Comparison of ENCODE assay signal across 18 cellular contexts in the genomic region with DNA sequence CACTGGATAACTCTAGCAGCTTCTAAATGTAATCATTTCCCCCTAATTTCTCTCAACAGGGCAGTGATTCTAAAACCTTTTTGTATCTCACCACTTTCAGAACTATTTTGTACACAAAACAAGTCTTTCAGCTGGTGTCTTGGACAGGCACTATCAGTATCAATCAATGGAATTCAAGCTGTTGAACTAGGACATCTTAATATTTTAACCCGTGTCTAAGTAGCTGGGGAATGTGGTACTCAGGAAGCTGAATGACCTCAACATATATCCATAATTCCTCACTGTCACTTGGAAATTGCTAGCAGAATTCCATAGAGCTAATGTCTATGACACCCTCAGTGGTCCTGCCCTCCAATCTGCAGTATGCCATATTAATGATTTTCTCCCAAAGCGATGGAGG. TPM values are rescaled to one million over a fixed set of nuclear protein-coding genes. Genes with fewer than 3 reads are reported as not detected.
DNase-seq lines count a peak whose midpoint lies in the region; ATAC-seq and TF ChIP-seq lines count a peak whose summit lies in the region.
"Had no signal": no experiment of that assay in that cellular context is flagged by ENCODE, and none has a peak within 500 bp of the region (broad histone marks: within the 10 kb centered on the region; RNA-seq: fewer than 3 reads in every experiment).

No MANE protein-coding gene starts in this region.

- H3K4me1 ChIP-seq in mammary epithelial cell (ENCODE audit: insufficient read depth, low read length) (peaks cover 17% of the 10 kb centered on the region), Karpas-422 (ENCODE audit: low read length) (no peaks in the 10 kb centered on the region)
- H3K4me1 ChIP-seq: BLaER1, HAP-1 had no signal

- H3K9ac ChIP-seq in mammary epithelial cell (ENCODE audit: insufficient read depth, low read length) (no peak overlapping the region), Karpas-422 (ENCODE audit: low read length) (no peak overlapping the region)
- H3K9ac ChIP-seq: BLaER1 had no signal

- H3K27ac Mint-ChIP-seq in activated CD8-positive, alpha-beta T cell treated with anti-CD3 and anti-CD28 coated beads, Interleukin-2, amount 10 ng/mL, durations not matched to agents 7 days and 5 days: peak overlapping the region; percentile 27
- H3K27ac Mint-ChIP-seq in activated CD8-positive, alpha-beta T cell treated with anti-CD3 and anti-CD28 coated beads for 36 hours: no peak overlapping the region
- H3K27ac Mint-ChIP-seq: CD14-positive monocyte had no signal

- DNase-seq in activated CD8-positive, alpha-beta T cell treated with anti-CD3 and anti-CD28 coated beads, Interleukin-2, amount 10 ng/mL, durations not matched to agents 7 days and 5 days: no peak
- DNase-seq in activated CD8-positive, alpha-beta T cell treated with anti-CD3 and anti-CD28 coated beads for 36 hours: no peak
- DNase-seq in HCEC 1CT (peak; percentile 25), mammary epithelial cell (no peak), Karpas-422 (no peak), NCI-H2171 treated with DMSO at 0.1 percent for 48 hours (lab: John Stamatoyannopoulos, UW) (no peak)
- DNase-seq: Calu3; CD4-positive, alpha-beta memory T cell; DMS 273 treated with DMSO at 0.1 percent for 48 hours; DMS53; DND-41; GDM1 had no signal

- no peaks in the 10 kb centered on the region for H3K27me3 ChIP-seq in mammary epithelial cell (ENCODE audit: insufficient read depth, low read length)
- H3K27me3 ChIP-seq in Karpas-422 (ENCODE audit: low read length): no peaks in the 10 kb centered on the region
- H3K27me3 ChIP-seq: BLaER1 had no signal

- H2AFZ ChIP-seq in mammary epithelial cell (ENCODE audit: low read depth, low read length): no peak overlapping the region
- no peak overlapping the region for H2AFZ ChIP-seq in Karpas-422 (ENCODE audit: low read length)

- TSS peak; percentile 11 for BruUV-seq in mammary epithelial cell (replicated peaks; lab: Mats Ljungman, UMichigan)

- dilution Hi-C loops in mammary epithelial cell (cut with HindIII; ENCODE audit: low sequenced_read_pairs): no loop called here

- H4K20me1 ChIP-seq in mammary epithelial cell (ENCODE audit: insufficient read depth, low read length) (no peaks in the 10 kb centered on the region), Karpas-422 (ENCODE audit: insufficient read depth, low read depth, low read length) (no peaks in the 10 kb centered on the region)
- H4K20me1 ChIP-seq: BLaER1 had no signal

- WGBS in mammary epithelial cell (ENCODE audit: low coverage, missing lambda C conversion rate): 100% methylated on average over 2 of the region's 2 CpGs

- H3K27ac ChIP-seq in mammary epithelial cell (ENCODE audit: insufficient read depth, low read depth, low read length): no peak overlapping the region
- no peak overlapping the region for H3K27ac ChIP-seq in Karpas-422 (ENCODE audit: low read length)
- H3K27ac ChIP-seq: 22Rv1, A549, BLaER1 had no signal

- intact Hi-C loops in activated CD8-positive, alpha-beta T cell treated with anti-CD3 and anti-CD28 coated beads for 36 hours (cut with micrococcal nuclease): loop anchor here (10.0 kb wide), 2 partner anchors 861 to 951 kb away; no protein-coding TSS in a partner anchor
- intact Hi-C loops in mammary epithelial cell (cut with micrococcal nuclease): loop anchor here (2.0 to 5.0 kb wide), 5 partner anchors 29 to 859 kb away; partner anchors contain the start of gene AIG1

- POLR2A ChIA-PET in activated CD8-positive, alpha-beta T cell treated with anti-CD3 and anti-CD28 coated beads, Interleukin-2, amount 10 ng/mL, durations not matched to agents 7 days and 5 days (lab: Charles Lee): interaction anchor here (1.1 to 1.3 kb wide), 2 partner anchors 11 to 480 kb away, joined by 3 read pairs; no protein-coding TSS in a partner anchor
- POLR2A ChIA-PET in activated CD8-positive, alpha-beta T cell treated with anti-CD3 and anti-CD28 coated beads for 36 hours (lab: Charles Lee): no interaction called here

- no peaks in the 10 kb centered on the region for H3K4me1 Mint-ChIP-seq in activated CD8-positive, alpha-beta T cell treated with anti-CD3 and anti-CD28 coated beads, Interleukin-2, amount 10 ng/mL, durations not matched to agents 7 days and 5 days (ENCODE audit: low read depth)
- peaks cover under 1% of the 10 kb centered on the region for H3K4me1 Mint-ChIP-seq in activated CD8-positive, alpha-beta T cell treated with anti-CD3 and anti-CD28 coated beads for 36 hours (ENCODE audit: low read depth)
- H3K4me1 Mint-ChIP-seq: CD14-positive monocyte; CD4-positive, alpha-beta memory T cell had no signal

- no peaks in the 10 kb centered on the region for H3K9me2 ChIP-seq in Karpas-422 (replicated peaks; ENCODE audit: insufficient read depth, low read length)

- no peaks in the 10 kb centered on the region for H3K9me3 Mint-ChIP-seq in activated CD8-positive, alpha-beta T cell treated with anti-CD3 and anti-CD28 coated beads, Interleukin-2, amount 10 ng/mL, durations not matched to agents 7 days and 5 days (ENCODE audit: insufficient read depth)
- H3K9me3 Mint-ChIP-seq in activated CD8-positive, alpha-beta T cell treated with anti-CD3 and anti-CD28 coated beads for 36 hours: no peaks in the 10 kb centered on the region
- H3K9me3 Mint-ChIP-seq: CD14-positive monocyte; CD4-positive, alpha-beta memory T cell had no signal

- H3K4me2 ChIP-seq in mammary epithelial cell (ENCODE audit: insufficient read depth, low read depth, low read length) (no peak overlapping the region), Karpas-422 (ENCODE audit: low read depth, low read length, poor library complexity, severe bottlenecking) (no peak overlapping the region)
- H3K4me2 ChIP-seq: A549, BLaER1 had no signal

- CTCF ChIA-PET in activated CD8-positive, alpha-beta T cell treated with anti-CD3 and anti-CD28 coated beads, Interleukin-2, amount 10 ng/mL, durations not matched to agents 7 days and 5 days (lab: Charles Lee): interaction anchor here (0.5 to 3.0 kb wide), 9 partner anchors 11 to 950 kb away, joined by 3 to 33 read pairs (median 5); no protein-coding TSS in a partner anchor
- CTCF ChIA-PET in activated CD8-positive, alpha-beta T cell treated with anti-CD3 and anti-CD28 coated beads for 36 hours (lab: Charles Lee): interaction anchor here (1.0 to 5.6 kb wide), 8 partner anchors 10 to 951 kb away, joined by 3 to 34 read pairs (median 8); no protein-coding TSS in a partner anchor
- CTCF ChIA-PET in mammary epithelial cell (lab: Charles Lee; ENCODE audit: low non-redundant PET): interaction anchor here (0.6 kb wide), 1 partner anchor 268 kb away, joined by 25 read pairs; no protein-coding TSS in a partner anchor

- H3K79me2 ChIP-seq in mammary epithelial cell (ENCODE audit: insufficient read depth, low read length): no peaks in the 10 kb centered on the region
- H3K79me2 ChIP-seq in Karpas-422 (ENCODE audit: low read length): no peaks in the 10 kb centered on the region

- in situ Hi-C loops in mammary epithelial cell (cut with MboI; ENCODE audit: low sequenced_read_pairs in 2 of 2): loop anchor here (25.0 kb wide), 1 partner anchor 739 kb away; no protein-coding TSS in a partner anchor

- ATAC-seq in activated CD8-positive, alpha-beta T cell treated with anti-CD3 and anti-CD28 coated beads, Interleukin-2, amount 10 ng/mL, durations not matched to agents 7 days and 5 days: no peak
- no peak for ATAC-seq in activated CD8-positive, alpha-beta T cell treated with anti-CD3 and anti-CD28 coated beads for 36 hours
- ATAC-seq in GM18868 (IDR thresholded peaks at IDR 0.05; ENCODE audit: unreplicated experiment): no peak
- ATAC-seq: A549 had no signal

- no peak overlapping the region for H3K4me3 Mint-ChIP-seq in activated CD8-positive, alpha-beta T cell treated with anti-CD3 and anti-CD28 coated beads, Interleukin-2, amount 10 ng/mL, durations not matched to agents 7 days and 5 days
- no peak overlapping the region for H3K4me3 Mint-ChIP-seq in activated CD8-positive, alpha-beta T cell treated with anti-CD3 and anti-CD28 coated beads for 36 hours
- H3K4me3 Mint-ChIP-seq: CD14-positive monocyte; CD4-positive, alpha-beta memory T cell had no signal

- H3K4me3 ChIP-seq in mammary epithelial cell (replicated peaks in 1 of 3; ENCODE audit: insufficient read depth in 1 of 3, low read depth in 2 of 3, low read length in 3 of 3): no peak overlapping the region
- H3K4me3 ChIP-seq in Karpas-422 (ENCODE audit: low read length): no peak overlapping the region
- H3K4me3 ChIP-seq: A549, BLaER1, HAP-1 had no signal

- TF ChIP-seq CTCF in activated CD8-positive, alpha-beta T cell treated with anti-CD3 and anti-CD28 coated beads for 36 hours (IDR thresholded peaks at IDR 0.05): no peak
- TF ChIP-seq CTCF in mammary epithelial cell (conservative IDR thresholded peaks at IDR 0.05 in 1 of 2, IDR thresholded peaks at IDR 0.05 in 1 of 2; ENCODE audit: extremely low read depth in 1 of 2, insufficient read depth in 1 of 2, low read depth in 1 of 2, low read length in 2 of 2): no peak

- no peaks in the 10 kb centered on the region for H3K27me3 Mint-ChIP-seq in activated CD8-positive, alpha-beta T cell treated with anti-CD3 and anti-CD28 coated beads, Interleukin-2, amount 10 ng/mL, durations not matched to agents 7 days and 5 days (ENCODE audit: low read depth)
- no peaks in the 10 kb centered on the region for H3K27me3 Mint-ChIP-seq in activated CD8-positive, alpha-beta T cell treated with anti-CD3 and anti-CD28 coated beads for 36 hours
- H3K27me3 Mint-ChIP-seq: CD4-positive, alpha-beta memory T cell had no signal

- H3K9me3 ChIP-seq in mammary epithelial cell (replicated peaks; ENCODE audit: insufficient read depth, low read length): no peaks in the 10 kb centered on the region
- H3K9me3 ChIP-seq in Karpas-422 (ENCODE audit: low read length): no peaks in the 10 kb centered on the region
- H3K9me3 ChIP-seq: A549, BLaER1, HAP-1 had no signal

- H3K36me3 ChIP-seq in mammary epithelial cell (ENCODE audit: insufficient read depth, low read length): peaks cover 10% of the 10 kb centered on the region
- peaks cover 14% of the 10 kb centered on the region; the same call in 1 of the 2 replicates for H3K36me3 ChIP-seq in Karpas-422 (ENCODE audit: insufficient read depth, low read length)

- H3K36me3 Mint-ChIP-seq in activated CD8-positive, alpha-beta T cell treated with anti-CD3 and anti-CD28 coated beads, Interleukin-2, amount 10 ng/mL, durations not matched to agents 7 days and 5 days (ENCODE audit: low read depth): peaks cover 8% of the 10 kb centered on the region
- peaks cover 18% of the 10 kb centered on the region for H3K36me3 Mint-ChIP-seq in activated CD8-positive, alpha-beta T cell treated with anti-CD3 and anti-CD28 coated beads for 36 hours (ENCODE audit: low read depth)
- H3K36me3 Mint-ChIP-seq: CD4-positive, alpha-beta memory T cell had no signal

RNA-seq across cellular contexts. Expression of gene ADAT2, which starts 24.5 kb away (rescaled TPM):
- 10 to 100 TPM; 21.4 to 22.0 TPM for total RNA-seq in activated CD8-positive, alpha-beta T cell treated with anti-CD3 and anti-CD28 coated beads, Interleukin-2, amount 10 ng/mL, durations not matched to agents 7 days and 5 days
- 10 to 100 TPM; 35.9 to 40.8 TPM for total RNA-seq in activated CD8-positive, alpha-beta T cell treated with anti-CD3 and anti-CD28 coated beads for 36 hours
- total RNA-seq in mammary epithelial cell: 10 to 100 TPM in 1 of 2 donors, 1 to 10 TPM in 1; 5.7 to 17.6 TPM
- 7.3 TPM for polyA plus RNA-seq in mammary epithelial cell
- polyA minus RNA-seq in mammary epithelial cell: 14.4 TPM
- 18.7 and 21.3 TPM in 2 replicates for total RNA-seq in Karpas-422 (2014; rRNA removed; shearing (Covaris generic); ENCODE audit: low replicate concordance)

RNA-seq across cellular contexts. Expression of gene PEX3, which starts 24.6 kb away (rescaled TPM):
- total RNA-seq in activated CD8-positive, alpha-beta T cell treated with anti-CD3 and anti-CD28 coated beads, Interleukin-2, amount 10 ng/mL, durations not matched to agents 7 days and 5 days: 10 to 100 TPM; 14.5 to 15.1 TPM
- total RNA-seq in activated CD8-positive, alpha-beta T cell treated with anti-CD3 and anti-CD28 coated beads for 36 hours: 10 to 100 TPM; 24.9 to 33.6 TPM
- total RNA-seq in mammary epithelial cell: 10 to 100 TPM; 24.7 to 38.0 TPM
- 38.7 TPM for polyA plus RNA-seq in mammary epithelial cell
- 65.7 TPM for polyA minus RNA-seq in mammary epithelial cell
- 17.7 and 38.0 TPM in 2 replicates for total RNA-seq in Karpas-422 (2014; rRNA removed; shearing (Covaris generic); ENCODE audit: low replicate concordance)
